2 cellular contexts compared by ENCODE assay signal in genomic region chr7:92682324-92682723, GRCh38.
TF ChIP-seq lines count a peak whose summit lies in the region.

No MANE protein-coding gene starts in this region.

TF ChIP-seq in HepG2, 621 proteins besides CTCF, POLR2A, EP300 and RAD21 (continues in another document):
- TF ChIP-seq ZNF646 (CRISPR knock-in tag; IDR thresholded peaks at IDR 0.05): no peak
- TF ChIP-seq ZBTB4 (CRISPR knock-in tag; IDR thresholded peaks at IDR 0.05; ENCODE audit: borderline replicate concordance): no peak
- TF ChIP-seq ZBTB26 (CRISPR knock-in tag; IDR thresholded peaks at IDR 0.05; ENCODE audit: borderline replicate concordance): no peak
- TF ChIP-seq TEF (CRISPR knock-in tag; IDR thresholded peaks at IDR 0.05): no peak
- no peak for TF ChIP-seq CHD4 (IDR thresholded peaks at IDR 0.05; ENCODE audit: borderline replicate concordance, low read length)
- no peak for TF ChIP-seq DNMT1 (CRISPR knock-in tag; IDR thresholded peaks at IDR 0.05)
- no peak for TF ChIP-seq IKZF4 (CRISPR knock-in tag; IDR thresholded peaks at IDR 0.05; ENCODE audit: borderline replicate concordance, low read depth, not compliant biosample characterization)
- TF ChIP-seq ZNF124 (CRISPR knock-in tag; IDR thresholded peaks at IDR 0.05): no peak
- no peak for TF ChIP-seq FIP1L1 (IDR thresholded peaks at IDR 0.05; ENCODE audit: borderline replicate concordance, insufficient read depth, low read depth, low read length)
- peak; percentile 36 for TF ChIP-seq RBM22 (optimal IDR thresholded peaks at IDR 0.05; ENCODE audit: low read length)
- no peak for TF ChIP-seq AGO1 (IDR thresholded peaks at IDR 0.05; ENCODE audit: low read depth, low read length, poor library complexity, severe bottlenecking)
- TF ChIP-seq FOSL2 (CRISPR knock-in tag; IDR thresholded peaks at IDR 0.05): no peak
- TF ChIP-seq ZNF773 (CRISPR knock-in tag; IDR thresholded peaks at IDR 0.05; ENCODE audit: borderline replicate concordance): no peak
- TF ChIP-seq ZNF441 (CRISPR knock-in tag; IDR thresholded peaks at IDR 0.05; ENCODE audit: borderline replicate concordance): no peak

TF ChIP-seq in GM23338, 12 proteins besides CTCF, POLR2A, EP300 and RAD21 (continued from another document):
- TF ChIP-seq ZNF462 (CRISPR knock-in tag; IDR thresholded peaks at IDR 0.05): no peak
- no peak for TF ChIP-seq ZNF114 (CRISPR knock-in tag; IDR thresholded peaks at IDR 0.05)
- no peak for TF ChIP-seq REST (IDR thresholded peaks at IDR 0.05; ENCODE audit: unreplicated experiment)
